In genomic region chr17:67256075-67256732, GRCh38 we compare ENCODE assay signal across 17 cellular contexts. TPM values are rescaled to one million over a fixed set of nuclear protein-coding genes. Genes with fewer than 3 reads are reported as not detected.
A peak's percentile ranks its signal among the peaks of the same experiment; 100 is the strongest.
DNase-seq lines count a peak whose midpoint lies in the region; ATAC-seq and TF ChIP-seq lines count a peak whose summit lies in the region.
"Had no signal": no experiment of that assay in that cellular context is flagged by ENCODE, and none has a peak within 500 bp of the region (broad histone marks: within the 10 kb centered on the region; RNA-seq: fewer than 3 reads in every experiment).

No MANE protein-coding gene starts in this region.

- TF ChIP-seq CTCF in activated CD8-positive, alpha-beta T cell treated with anti-CD3 and anti-CD28 coated beads for 36 hours (IDR thresholded peaks at IDR 0.05): no peak

- H3K4me1 Mint-ChIP-seq in activated CD8-positive, alpha-beta T cell treated with anti-CD3 and anti-CD28 coated beads, Interleukin-2, amount 10 ng/mL, durations not matched to agents 7 days and 5 days (ENCODE audit: low read depth): peaks cover 41% of the 10 kb centered on the region
- peaks cover 24% of the 10 kb centered on the region for H3K4me1 Mint-ChIP-seq in activated CD8-positive, alpha-beta T cell treated with anti-CD3 and anti-CD28 coated beads for 36 hours (ENCODE audit: low read depth)
- peaks cover 28% of the 10 kb centered on the region for H3K4me1 Mint-ChIP-seq in stimulated activated naive CD8-positive, alpha-beta T cell treated with anti-CD3 and anti-CD28 coated beads, Interleukin-15, amount 100 ng/mL, for 72 hours
- peaks cover 37% of the 10 kb centered on the region for H3K4me1 Mint-ChIP-seq in dendritic cell treated with granulocyte-macrophage colony-stimulating factor and Interleukin-4, amounts not matched to agents 40 ng/mL and 50 ng/mL, for 4 days (ENCODE audit: low read depth)

- peaks cover 8% of the 10 kb centered on the region for H3K27me3 Mint-ChIP-seq in activated CD8-positive, alpha-beta T cell treated with anti-CD3 and anti-CD28 coated beads, Interleukin-2, amount 10 ng/mL, durations not matched to agents 7 days and 5 days (ENCODE audit: low read depth)
- no peaks in the 10 kb centered on the region for H3K27me3 Mint-ChIP-seq in activated CD8-positive, alpha-beta T cell treated with anti-CD3 and anti-CD28 coated beads for 36 hours
- no peaks in the 10 kb centered on the region for H3K27me3 Mint-ChIP-seq in stimulated activated naive CD8-positive, alpha-beta T cell treated with anti-CD3 and anti-CD28 coated beads, Interleukin-15, amount 100 ng/mL, for 72 hours
- H3K27me3 Mint-ChIP-seq in dendritic cell treated with granulocyte-macrophage colony-stimulating factor and Interleukin-4, amounts not matched to agents 40 ng/mL and 50 ng/mL, for 4 days: no peaks in the 10 kb centered on the region
- H3K27me3 Mint-ChIP-seq: CD8-positive, alpha-beta memory T cell had no signal

- no peak for DNase-seq in activated CD8-positive, alpha-beta T cell treated with anti-CD3 and anti-CD28 coated beads, Interleukin-2, amount 10 ng/mL, durations not matched to agents 7 days and 5 days
- no peak for DNase-seq in activated CD8-positive, alpha-beta T cell treated with anti-CD3 and anti-CD28 coated beads for 36 hours
- no peak for DNase-seq in stimulated activated naive CD8-positive, alpha-beta T cell treated with anti-CD3 and anti-CD28 coated beads, Interleukin-15, amount 100 ng/mL, for 72 hours
- DNase-seq in stimulated activated naive CD8-positive, alpha-beta T cell treated with anti-CD3 and anti-CD28 coated beads, Interleukin-15, Interleukin-2, amounts not matched to agents 100 U/mL and 50 U/mL, for 24 hours: no peak
- DNase-seq in DMS79 (lab: John Stamatoyannopoulos, UW) (no peak), epidermal melanocyte (ENCODE audit: insufficient read length, low spot score) (no peak)
- DNase-seq: CD8-positive, alpha-beta memory T cell; DMS53; NCI-H1092 treated with DMSO at 0.1 percent for 48 hours; NCI-H2081; NCI-H510A; NCI-H748 treated with DMSO at 0.1 percent for 48 hours; NK-92 treated with Interleukin-12 subunit alpha and Interleukin-12 subunit beta, amount 100 ng/mL, for 24 hours; Peyer's patch; Right ventricle myocardium superior had no signal

- intact Hi-C loops in activated CD8-positive, alpha-beta T cell treated with anti-CD3 and anti-CD28 coated beads for 36 hours (cut with micrococcal nuclease): no loop called here
- intact Hi-C loops in dendritic cell treated with granulocyte-macrophage colony-stimulating factor and Interleukin-4, amounts not matched to agents 40 ng/mL and 50 ng/mL, for 4 days (cut with micrococcal nuclease): no loop called here

- H3K9me3 Mint-ChIP-seq in activated CD8-positive, alpha-beta T cell treated with anti-CD3 and anti-CD28 coated beads, Interleukin-2, amount 10 ng/mL, durations not matched to agents 7 days and 5 days (ENCODE audit: insufficient read depth): peaks cover 3% of the 10 kb centered on the region
- no peaks in the 10 kb centered on the region for H3K9me3 Mint-ChIP-seq in activated CD8-positive, alpha-beta T cell treated with anti-CD3 and anti-CD28 coated beads for 36 hours
- no peaks in the 10 kb centered on the region for H3K9me3 Mint-ChIP-seq in stimulated activated naive CD8-positive, alpha-beta T cell treated with anti-CD3 and anti-CD28 coated beads, Interleukin-15, amount 100 ng/mL, for 72 hours
- no peaks in the 10 kb centered on the region for H3K9me3 Mint-ChIP-seq in dendritic cell treated with granulocyte-macrophage colony-stimulating factor and Interleukin-4, amounts not matched to agents 40 ng/mL and 50 ng/mL, for 4 days
- H3K9me3 Mint-ChIP-seq: CD8-positive, alpha-beta memory T cell had no signal

- POLR2A ChIA-PET in activated CD8-positive, alpha-beta T cell treated with anti-CD3 and anti-CD28 coated beads, Interleukin-2, amount 10 ng/mL, durations not matched to agents 7 days and 5 days (lab: Charles Lee): interaction anchor here (0.6 kb wide), 1 partner anchor 11 kb away, joined by 3 read pairs; the partner anchor contains the start of gene HELZ
- POLR2A ChIA-PET in activated CD8-positive, alpha-beta T cell treated with anti-CD3 and anti-CD28 coated beads for 36 hours (lab: Charles Lee): interaction anchor here (1.6 kb wide), 1 partner anchor 11 kb away, joined by 5 read pairs; the partner anchor contains the start of gene HELZ

- ATAC-seq in activated CD8-positive, alpha-beta T cell treated with anti-CD3 and anti-CD28 coated beads, Interleukin-2, amount 10 ng/mL, durations not matched to agents 7 days and 5 days: no peak
- ATAC-seq in activated CD8-positive, alpha-beta T cell treated with anti-CD3 and anti-CD28 coated beads for 36 hours: no peak
- ATAC-seq in stimulated activated naive CD8-positive, alpha-beta T cell treated with anti-CD3 and anti-CD28 coated beads, Interleukin-15, amount 100 ng/mL, for 72 hours: peak; percentile 54
- no peak for ATAC-seq in stimulated activated naive CD8-positive, alpha-beta T cell treated with anti-CD3 and anti-CD28 coated beads, Interleukin-15, Interleukin-2, amounts not matched to agents 100 U/mL and 50 U/mL, for 24 hours
- ATAC-seq: GM23338 had no signal

- peak overlapping the region; percentile 30 for H3K27ac Mint-ChIP-seq in activated CD8-positive, alpha-beta T cell treated with anti-CD3 and anti-CD28 coated beads, Interleukin-2, amount 10 ng/mL, durations not matched to agents 7 days and 5 days
- H3K27ac Mint-ChIP-seq in activated CD8-positive, alpha-beta T cell treated with anti-CD3 and anti-CD28 coated beads for 36 hours: no peak overlapping the region
- H3K27ac Mint-ChIP-seq in stimulated activated naive CD8-positive, alpha-beta T cell treated with anti-CD3 and anti-CD28 coated beads, Interleukin-15, amount 100 ng/mL, for 72 hours: no peak overlapping the region
- H3K27ac Mint-ChIP-seq in dendritic cell treated with granulocyte-macrophage colony-stimulating factor and Interleukin-4, amounts not matched to agents 40 ng/mL and 50 ng/mL, for 4 days: peak overlapping the region; percentile 86
- H3K27ac Mint-ChIP-seq: CD8-positive, alpha-beta memory T cell; GM23338 had no signal

- H3K36me3 Mint-ChIP-seq in activated CD8-positive, alpha-beta T cell treated with anti-CD3 and anti-CD28 coated beads, Interleukin-2, amount 10 ng/mL, durations not matched to agents 7 days and 5 days (ENCODE audit: low read depth): peaks cover 14% of the 10 kb centered on the region
- H3K36me3 Mint-ChIP-seq in activated CD8-positive, alpha-beta T cell treated with anti-CD3 and anti-CD28 coated beads for 36 hours (ENCODE audit: low read depth): no peaks in the 10 kb centered on the region
- no peaks in the 10 kb centered on the region for H3K36me3 Mint-ChIP-seq in dendritic cell treated with granulocyte-macrophage colony-stimulating factor and Interleukin-4, amounts not matched to agents 40 ng/mL and 50 ng/mL, for 4 days (ENCODE audit: low read depth)
- H3K36me3 Mint-ChIP-seq: CD8-positive, alpha-beta memory T cell had no signal

- CTCF ChIA-PET in activated CD8-positive, alpha-beta T cell treated with anti-CD3 and anti-CD28 coated beads, Interleukin-2, amount 10 ng/mL, durations not matched to agents 7 days and 5 days (lab: Charles Lee): interaction anchor here (2.9 kb wide), 1 partner anchor 34 kb away, joined by 13 read pairs; no protein-coding TSS in a partner anchor
- CTCF ChIA-PET in activated CD8-positive, alpha-beta T cell treated with anti-CD3 and anti-CD28 coated beads for 36 hours (lab: Charles Lee): interaction anchor here (0.7 to 1.8 kb wide), 3 partner anchors 17 to 129 kb away, joined by 3 to 4 read pairs (median 3); no protein-coding TSS in a partner anchor

- no peak overlapping the region for H3K4me3 Mint-ChIP-seq in activated CD8-positive, alpha-beta T cell treated with anti-CD3 and anti-CD28 coated beads, Interleukin-2, amount 10 ng/mL, durations not matched to agents 7 days and 5 days
- no peak overlapping the region for H3K4me3 Mint-ChIP-seq in activated CD8-positive, alpha-beta T cell treated with anti-CD3 and anti-CD28 coated beads for 36 hours
- H3K4me3 Mint-ChIP-seq in stimulated activated naive CD8-positive, alpha-beta T cell treated with anti-CD3 and anti-CD28 coated beads, Interleukin-15, amount 100 ng/mL, for 72 hours: no peak overlapping the region
- no peak overlapping the region for H3K4me3 Mint-ChIP-seq in dendritic cell treated with granulocyte-macrophage colony-stimulating factor and Interleukin-4, amounts not matched to agents 40 ng/mL and 50 ng/mL, for 4 days
- H3K4me3 Mint-ChIP-seq: GM23338 had no signal

RNA-seq across cellular contexts. Expression of gene HELZ, which starts 11.2 kb away (rescaled TPM):
- 10 to 100 TPM; 69.1 to 76.6 TPM for total RNA-seq in activated CD8-positive, alpha-beta T cell treated with anti-CD3 and anti-CD28 coated beads, Interleukin-2, amount 10 ng/mL, durations not matched to agents 7 days and 5 days
- 10 to 100 TPM; 74.4 to 74.9 TPM for total RNA-seq in activated CD8-positive, alpha-beta T cell treated with anti-CD3 and anti-CD28 coated beads for 36 hours

Comparison
In these comparisons a context has a peak if more than half of its experiments do, and no peak if none do; other contexts are left out.
1. H3K27ac Mint-ChIP-seq: peak in activated CD8-positive, alpha-beta T cell treated with anti-CD3 and anti-CD28 coated beads, Interleukin-2, amount 10 ng/mL, durations not matched to agents 7 days and 5 days (single experiment) and dendritic cell treated with granulocyte-macrophage colony-stimulating factor and Interleukin-4, amounts not matched to agents 40 ng/mL and 50 ng/mL, for 4 days (single experiment); none in activated CD8-positive, alpha-beta T cell treated with anti-CD3 and anti-CD28 coated beads for 36 hours (single experiment) and stimulated activated naive CD8-positive, alpha-beta T cell treated with anti-CD3 and anti-CD28 coated beads, Interleukin-15, amount 100 ng/mL, for 72 hours (0 of 2).